ENCODE assay signal across 8 cellular contexts in the genomic region with DNA sequence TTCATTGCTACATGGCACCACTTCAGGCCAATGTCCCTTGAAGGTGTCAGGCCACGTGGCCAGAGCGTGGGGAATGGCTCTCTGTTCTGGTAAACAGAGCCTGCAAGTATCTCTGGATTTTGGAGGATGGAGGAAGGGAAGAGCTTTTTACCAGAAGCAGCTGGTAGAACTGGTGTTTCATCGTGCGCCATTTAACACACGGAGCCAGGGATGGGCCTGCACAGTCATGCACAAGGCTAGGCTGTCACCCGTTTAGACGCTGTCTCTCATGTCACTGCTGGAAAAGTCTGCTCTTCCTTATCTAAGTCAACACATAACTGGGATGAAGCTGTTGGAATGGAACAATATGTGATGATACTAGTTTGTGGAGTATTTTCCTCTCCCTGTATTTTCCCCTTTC.
"Had no signal": no experiment of that assay in that cellular context is flagged by ENCODE, and none has a peak within 500 bp of the region (broad histone marks: within the 10 kb centered on the region; RNA-seq: fewer than 3 reads in every experiment).

No MANE protein-coding gene starts in this region.

- H3K27ac Mint-ChIP-seq: H9 had no signal

- H3K27ac ChIP-seq: GM23248, HL-60 had no signal

- H3K4me3 Mint-ChIP-seq: H9 had no signal

- H3K9me3 Mint-ChIP-seq: H9 had no signal

- H2AFZ ChIP-seq: GM23248 had no signal

- H3K9ac ChIP-seq: GM23248 had no signal

- FAIRE-seq: H1, H54 had no signal

- H3K4me3 ChIP-seq: GM23248 had no signal

- DNase-seq: GM23248, H9, HCEC 1CT, IMR-90, KBM-7 had no signal

- H3K4me1 Mint-ChIP-seq: H9 had no signal
